In the genomic region with DNA sequence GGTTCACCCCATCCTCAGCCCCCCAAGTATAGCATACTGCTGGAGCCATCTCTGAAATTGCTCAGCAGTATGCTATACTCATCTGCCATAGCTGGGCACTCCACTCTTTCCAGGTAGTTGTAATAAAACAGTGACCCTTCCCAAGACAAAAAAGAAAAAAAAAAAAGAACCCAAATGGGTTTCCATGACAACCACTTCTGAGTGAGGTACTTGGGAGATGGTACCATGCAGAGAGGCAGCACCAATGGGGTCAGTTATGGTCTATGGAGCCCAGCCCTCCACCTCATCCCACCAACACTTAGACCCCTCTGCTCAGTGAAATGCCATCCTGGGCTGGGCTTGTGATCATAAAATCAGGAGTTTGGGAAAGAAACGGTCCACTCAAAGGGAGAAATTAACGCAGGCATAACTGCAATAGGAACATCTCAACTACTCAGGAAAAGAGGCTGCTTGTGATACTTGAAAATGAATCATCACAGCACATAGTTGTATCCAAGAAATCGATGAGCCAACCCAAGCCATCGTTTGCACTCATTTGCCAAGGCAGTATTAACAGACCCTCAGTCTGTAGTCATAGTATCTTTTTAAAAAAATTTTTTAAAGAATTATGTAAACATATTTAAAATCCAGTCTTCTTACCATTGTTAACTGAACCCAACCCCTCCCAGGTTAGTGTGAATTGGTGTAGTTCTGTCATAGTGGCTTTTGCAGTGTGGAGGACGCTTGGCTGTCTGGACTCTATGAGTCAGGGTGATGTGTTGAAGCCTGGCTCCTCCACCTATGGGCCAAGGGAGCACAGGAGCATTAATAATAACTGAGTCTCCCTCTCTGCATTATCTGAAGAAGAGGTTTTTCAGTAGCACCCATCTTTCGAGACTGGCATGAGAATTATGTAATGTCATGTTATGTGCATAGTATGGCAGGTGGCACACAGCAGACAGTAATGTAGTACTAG, we compare ENCODE assay signal across 1 cellular context.
TF ChIP-seq lines count a peak whose summit lies in the region.

No MANE protein-coding gene starts in this region.

TF ChIP-seq in IMR-90, 13 proteins besides CTCF, POLR2A, EP300 and RAD21:
- no peak for TF ChIP-seq MXI1 (IDR thresholded peaks at IDR 0.05; ENCODE audit: borderline replicate concordance, low read depth, low read length)
- TF ChIP-seq MAFK (IDR thresholded peaks at IDR 0.05; ENCODE audit: low read depth, low read length) = no peak
- TF ChIP-seq, protein P1, sequence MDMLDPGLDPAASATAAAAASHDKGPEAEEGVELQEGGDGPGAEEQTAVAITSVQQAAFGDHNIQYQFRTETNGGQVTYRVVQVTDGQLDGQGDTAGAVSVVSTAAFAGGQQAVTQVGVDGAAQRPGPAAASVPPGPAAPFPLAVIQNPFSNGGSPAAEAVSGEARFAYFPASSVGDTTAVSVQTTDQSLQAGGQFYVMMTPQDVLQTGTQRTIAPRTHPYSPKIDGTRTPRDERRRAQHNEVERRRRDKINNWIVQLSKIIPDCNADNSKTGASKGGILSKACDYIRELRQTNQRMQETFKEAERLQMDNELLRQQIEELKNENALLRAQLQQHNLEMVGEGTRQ (IDR thresholded peaks at IDR 0.05; ENCODE audit: low read depth, low read length) = no peak
- no peak for TF ChIP-seq SMC3 (IDR thresholded peaks at IDR 0.05; ENCODE audit: low read depth, low read length)
- no peak for TF ChIP-seq FOS (IDR thresholded peaks at IDR 0.05; ENCODE audit: low read depth, low read length)
- no peak for TF ChIP-seq CHD1 (IDR thresholded peaks at IDR 0.05; ENCODE audit: low read depth, low read length)
- TF ChIP-seq, protein P2, sequence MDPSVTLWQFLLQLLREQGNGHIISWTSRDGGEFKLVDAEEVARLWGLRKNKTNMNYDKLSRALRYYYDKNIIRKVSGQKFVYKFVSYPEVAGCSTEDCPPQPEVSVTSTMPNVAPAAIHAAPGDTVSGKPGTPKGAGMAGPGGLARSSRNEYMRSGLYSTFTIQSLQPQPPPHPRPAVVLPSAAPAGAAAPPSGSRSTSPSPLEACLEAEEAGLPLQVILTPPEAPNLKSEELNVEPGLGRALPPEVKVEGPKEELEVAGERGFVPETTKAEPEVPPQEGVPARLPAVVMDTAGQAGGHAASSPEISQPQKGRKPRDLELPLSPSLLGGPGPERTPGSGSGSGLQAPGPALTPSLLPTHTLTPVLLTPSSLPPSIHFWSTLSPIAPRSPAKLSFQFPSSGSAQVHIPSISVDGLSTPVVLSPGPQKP (IDR thresholded peaks at IDR 0.05; ENCODE audit: borderline replicate concordance, low read depth, low read length) = no peak
- no peak for TF ChIP-seq RFX5 (IDR thresholded peaks at IDR 0.05; ENCODE audit: low read depth, low read length)
- TF ChIP-seq CEBPB (IDR thresholded peaks at IDR 0.05; ENCODE audit: low read depth, low read length) = no peak
- no peak for TF ChIP-seq RCOR1 (IDR thresholded peaks at IDR 0.05; ENCODE audit: insufficient replicate concordance, low read length)
